1 cellular context compared by ENCODE assay signal in the genomic region with DNA sequence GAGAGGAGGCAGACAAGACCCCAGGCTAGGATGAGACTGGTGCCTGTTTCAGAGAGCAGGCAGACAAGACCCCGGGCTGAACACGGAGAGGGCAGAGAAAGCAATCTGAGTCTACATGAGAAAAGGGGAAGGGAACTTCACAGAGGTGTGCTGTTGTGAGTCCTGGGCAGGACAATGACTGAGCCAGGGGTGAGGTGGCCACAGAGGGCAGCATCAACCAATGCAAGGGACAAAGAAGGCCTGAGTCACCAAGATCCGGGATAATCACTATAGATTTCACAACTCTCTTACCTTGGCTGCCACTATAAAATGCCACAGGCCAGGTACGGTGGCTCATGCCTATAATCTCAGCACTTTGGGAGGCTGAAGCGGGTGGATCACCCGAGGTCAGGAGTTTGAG.
TF ChIP-seq lines count a peak whose summit lies in the region.

No MANE protein-coding gene starts in this region.

TF ChIP-seq in H1, 55 proteins besides CTCF, POLR2A, EP300 and RAD21:
- no peak for TF ChIP-seq EZH2 (IDR thresholded peaks at IDR 0.05; ENCODE audit: low read depth, low read length, severe bottlenecking)
- no peak for TF ChIP-seq NANOG (IDR thresholded peaks at IDR 0.05; ENCODE audit: insufficient read depth, low read depth, low read length, poor library complexity, severe bottlenecking)
- TF ChIP-seq, protein P1, sequence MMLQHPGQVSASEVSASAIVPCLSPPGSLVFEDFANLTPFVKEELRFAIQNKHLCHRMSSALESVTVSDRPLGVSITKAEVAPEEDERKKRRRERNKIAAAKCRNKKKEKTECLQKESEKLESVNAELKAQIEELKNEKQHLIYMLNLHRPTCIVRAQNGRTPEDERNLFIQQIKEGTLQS (IDR thresholded peaks at IDR 0.05; ENCODE audit: insufficient read depth, low read depth, low read length) = no peak
- TF ChIP-seq CEBPB (IDR thresholded peaks at IDR 0.05; ENCODE audit: low read depth, low read length) = no peak
- no peak for TF ChIP-seq SUZ12 (IDR thresholded peaks at IDR 0.05; ENCODE audit: low read length)
- no peak for TF ChIP-seq BACH1 (IDR thresholded peaks at IDR 0.05; ENCODE audit: low read length)
- no peak for TF ChIP-seq TAF1 (IDR thresholded peaks at IDR 0.05; ENCODE audit: low read depth, low read length)
- no peak for TF ChIP-seq POU5F1 (IDR thresholded peaks at IDR 0.05; ENCODE audit: low read depth, low read length)
- TF ChIP-seq SP1 (IDR thresholded peaks at IDR 0.05; ENCODE audit: low read depth, low read length) = no peak
- TF ChIP-seq YY1 (IDR thresholded peaks at IDR 0.05; ENCODE audit: low read depth, low read length) = no peak
- no peak for TF ChIP-seq HDAC2 (IDR thresholded peaks at IDR 0.05; ENCODE audit: borderline replicate concordance in 1 of 2, low read depth in 2 of 2, low read length in 2 of 2)
- TF ChIP-seq, protein P2, sequence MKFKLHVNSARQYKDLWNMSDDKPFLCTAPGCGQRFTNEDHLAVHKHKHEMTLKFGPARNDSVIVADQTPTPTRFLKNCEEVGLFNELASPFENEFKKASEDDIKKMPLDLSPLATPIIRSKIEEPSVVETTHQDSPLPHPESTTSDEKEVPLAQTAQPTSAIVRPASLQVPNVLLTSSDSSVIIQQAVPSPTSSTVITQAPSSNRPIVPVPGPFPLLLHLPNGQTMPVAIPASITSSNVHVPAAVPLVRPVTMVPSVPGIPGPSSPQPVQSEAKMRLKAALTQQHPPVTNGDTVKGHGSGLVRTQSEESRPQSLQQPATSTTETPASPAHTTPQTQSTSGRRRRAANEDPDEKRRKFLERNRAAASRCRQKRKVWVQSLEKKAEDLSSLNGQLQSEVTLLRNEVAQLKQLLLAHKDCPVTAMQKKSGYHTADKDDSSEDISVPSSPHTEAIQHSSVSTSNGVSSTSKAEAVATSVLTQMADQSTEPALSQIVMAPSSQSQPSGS (IDR thresholded peaks at IDR 0.05; ENCODE audit: low read length) = no peak
- no peak for TF ChIP-seq NRF1 (IDR thresholded peaks at IDR 0.05; ENCODE audit: low read depth, low read length)
- no peak for TF ChIP-seq CHD2 (IDR thresholded peaks at IDR 0.05; ENCODE audit: low read length)
- no peak for TF ChIP-seq JUND (IDR thresholded peaks at IDR 0.05; ENCODE audit: low read length)
- TF ChIP-seq BCL11A (IDR thresholded peaks at IDR 0.05; ENCODE audit: low read depth in 2 of 2, low read length in 2 of 2) = no peak
- no peak for TF ChIP-seq SIRT6 (IDR thresholded peaks at IDR 0.05; ENCODE audit: low read length)
- TF ChIP-seq ASH2L (IDR thresholded peaks at IDR 0.05; ENCODE audit: low read length) = no peak
- no peak for TF ChIP-seq E2F6 (IDR thresholded peaks at IDR 0.05)
TF ChIP-seq in H1: peak in this region for 0.
